ENCODE assay signal across 11 cellular contexts in genomic region chr9:112065781-112066606, GRCh38.
A peak's percentile ranks its signal among the peaks of the same experiment; 100 is the strongest.
DNase-seq lines count a peak whose midpoint lies in the region; TF ChIP-seq lines count a peak whose summit lies in the region.
"Had no signal": no experiment of that assay in that cellular context is flagged by ENCODE, and none has a peak within 500 bp of the region (broad histone marks: within the 10 kb centered on the region; RNA-seq: fewer than 3 reads in every experiment).

No MANE protein-coding gene starts in this region.

- H3K27me3 Mint-ChIP-seq in Caco-2 (ENCODE audit: insufficient read depth, unreplicated experiment): no peaks in the 10 kb centered on the region
- no peaks in the 10 kb centered on the region for H3K27me3 Mint-ChIP-seq in dendritic cell treated with granulocyte-macrophage colony-stimulating factor and Interleukin-4, amounts not matched to agents 40 ng/mL and 50 ng/mL, for 4 days

- H3K4me1 ChIP-seq in Caco-2 (peaks cover 65% of the 10 kb centered on the region), mesodermal cell (ENCODE audit: control insufficient read depth, insufficient read depth, low read length, poor library complexity, severe bottlenecking) (peaks cover 32% of the 10 kb centered on the region)

- TSS peak; percentile 78 for BruUV-seq in Caco-2 (replicated peaks; lab: Mats Ljungman, UMichigan)

- H3K9me3 Mint-ChIP-seq in Caco-2 (ENCODE audit: unreplicated experiment): no peaks in the 10 kb centered on the region
- H3K9me3 Mint-ChIP-seq in dendritic cell treated with granulocyte-macrophage colony-stimulating factor and Interleukin-4, amounts not matched to agents 40 ng/mL and 50 ng/mL, for 4 days: no peaks in the 10 kb centered on the region

- 45% methylated on average over 12 to 14 of the region's 14 CpGs for WGBS in mesodermal cell (ENCODE audit: insufficient coverage in 2 of 2), 2 experiments

- no peak for TF ChIP-seq CTCF in Caco-2 (IDR thresholded peaks at IDR 0.05; ENCODE audit: insufficient read depth in 1 of 2, low read depth in 1 of 2, low read length in 1 of 2, severe bottlenecking in 1 of 2, unreplicated experiment in 1 of 2)

- peaks cover 58% of the 10 kb centered on the region for H3K36me3 Mint-ChIP-seq in Caco-2 (ENCODE audit: insufficient read depth, unreplicated experiment)
- peaks cover 58% of the 10 kb centered on the region for H3K36me3 Mint-ChIP-seq in dendritic cell treated with granulocyte-macrophage colony-stimulating factor and Interleukin-4, amounts not matched to agents 40 ng/mL and 50 ng/mL, for 4 days (ENCODE audit: low read depth)

- H3K4me3 ChIP-seq in Caco-2 (ENCODE audit: low read depth, low read length): no peak overlapping the region
- no peak overlapping the region for H3K4me3 ChIP-seq in mesodermal cell (ENCODE audit: extremely low read depth, insufficient read depth, low read length, poor library complexity, severe bottlenecking)

- peak overlapping the region; percentile 96 for H3K27ac Mint-ChIP-seq in Caco-2 (ENCODE audit: unreplicated experiment)
- H3K27ac Mint-ChIP-seq in dendritic cell treated with granulocyte-macrophage colony-stimulating factor and Interleukin-4, amounts not matched to agents 40 ng/mL and 50 ng/mL, for 4 days: peak overlapping the region; percentile 16

- CTCF ChIA-PET in Caco-2 (lab: Charles Lee): interaction anchor here (0.6 to 1.1 kb wide), 3 partner anchors 9 to 248 kb away, joined by 3 to 6 read pairs (median 4); no protein-coding TSS in a partner anchor

- peak overlapping the region; percentile 68 for H3K27ac ChIP-seq in mesodermal cell (ENCODE audit: low read depth, low read length, severe bottlenecking)
- H3K27ac ChIP-seq: KMS-11 had no signal

- H3K27me3 ChIP-seq in Caco-2 (replicated peaks; ENCODE audit: control insufficient read depth, insufficient read depth, low read length): no peaks in the 10 kb centered on the region

- POLR2A ChIA-PET in Caco-2 (lab: Charles Lee): interaction anchor here (0.6 kb wide), 2 partner anchors 18 to 151 kb away, joined by 3 read pairs; no protein-coding TSS in a partner anchor

- H3K9me3 ChIP-seq in Caco-2 (peaks cover 6% of the 10 kb centered on the region), mesodermal cell (ENCODE audit: control insufficient read depth, low read length) (peaks cover 9% of the 10 kb centered on the region)

- H3K36me3 ChIP-seq in Caco-2 (ENCODE audit: control insufficient read depth, insufficient read depth, low read length) (peaks cover 5% of the 10 kb centered on the region), mesodermal cell (ENCODE audit: control insufficient read depth, insufficient read depth, low read length) (peaks cover 2% of the 10 kb centered on the region)

- peak; percentile 82 to 92 for DNase-seq in Caco-2
- DNase-seq in NCI-H2029 (lab: John Stamatoyannopoulos, UW): peak; percentile 39
- no peak for DNase-seq in NOMO-1 (lab: John Stamatoyannopoulos, UW; ENCODE audit: unreplicated experiment in 2 of 2)
- no peak for DNase-seq in SKM-1 (lab: John Stamatoyannopoulos, UW; ENCODE audit: unreplicated experiment)
- no peak for DNase-seq in activated naive CD4-positive, alpha-beta T cell (lab: John Stamatoyannopoulos, UW)
- DNase-seq in NCI-H748 treated with DMSO at 0.1 percent for 48 hours (lab: John Stamatoyannopoulos, UW): no peak
- DNase-seq: DND-41, nucleus accumbens had no signal

- peak overlapping the region; percentile 52 for H3K4me3 Mint-ChIP-seq in Caco-2 (ENCODE audit: unreplicated experiment)
- H3K4me3 Mint-ChIP-seq in dendritic cell treated with granulocyte-macrophage colony-stimulating factor and Interleukin-4, amounts not matched to agents 40 ng/mL and 50 ng/mL, for 4 days: no peak overlapping the region

- intact Hi-C loops in Caco-2 (cut with micrococcal nuclease; ENCODE audit: unreplicated experiment): loop anchor here (1.0 kb wide), 1 partner anchor 36 kb away; no protein-coding TSS in a partner anchor
- intact Hi-C loops in dendritic cell treated with granulocyte-macrophage colony-stimulating factor and Interleukin-4, amounts not matched to agents 40 ng/mL and 50 ng/mL, for 4 days (cut with micrococcal nuclease): loop anchor here (5.0 kb wide), 1 partner anchor 34 kb away; no protein-coding TSS in a partner anchor

- peaks cover 46% of the 10 kb centered on the region for H3K4me1 Mint-ChIP-seq in Caco-2 (ENCODE audit: low read depth, unreplicated experiment)
- H3K4me1 Mint-ChIP-seq in dendritic cell treated with granulocyte-macrophage colony-stimulating factor and Interleukin-4, amounts not matched to agents 40 ng/mL and 50 ng/mL, for 4 days (ENCODE audit: low read depth): peaks cover 87% of the 10 kb centered on the region

Comparison
In these comparisons a context has a peak if more than half of its experiments do, and no peak if none do; other contexts are left out.
1. DNase-seq: peak in Caco-2 (2 of 2) and NCI-H2029 (single experiment); none in NOMO-1 (0 of 2), SKM-1 (single experiment), activated naive CD4-positive, alpha-beta T cell (0 of 4) and NCI-H748 treated with DMSO at 0.1 percent for 48 hours (single experiment).